24 cellular contexts compared by ENCODE assay signal in genomic region chr5:18216729-18217128, GRCh38.
"Had no signal": no experiment of that assay in that cellular context is flagged by ENCODE, and none has a peak within 500 bp of the region (broad histone marks: within the 10 kb centered on the region; RNA-seq: fewer than 3 reads in every experiment).

No MANE protein-coding gene starts in this region.

- DNase-seq: activated CD4-positive, alpha-beta memory T cell treated with anti-CD3 and anti-CD28 coated beads, Interleukin-2, amount 10 ng/mL, durations not matched to agents 7 days and 5 days; activated CD4-positive, alpha-beta T cell treated with anti-CD3 and anti-CD28 coated beads, Interleukin-2, amount 10 ng/mL, durations not matched to agents 24 days and 14 days; activated CD4-positive, CD25-positive, alpha-beta regulatory T cell treated with anti-CD3 and anti-CD28 coated beads, Interleukin-2, amount 50 U/mL, for 72 hours; activated CD8-positive, alpha-beta memory T cell treated with anti-CD3 and anti-CD28 coated beads, Interleukin-2, amount 50 U/mL, for 48 hours; activated gamma-delta T cell; activated naive CD4-positive, alpha-beta T cell treated with anti-CD3 and anti-CD28 coated beads, Interleukin-2, amount 10 ng/mL, durations not matched to agents 7 days and 5 days; activated naive CD8-positive, alpha-beta T cell treated with anti-CD3 and anti-CD28 coated beads, Interleukin-2, amount 10 ng/mL, durations not matched to agents 7 days and 5 days; activated T-cell treated with anti-CD3 and anti-CD28 coated beads, Interleukin-2, amount 50 U/mL, for 24 hours; cerebellar nuclear complex; colonic mucosa; effector memory CD4-positive, alpha-beta T cell; gastrocnemius medialis; hippocampal formation; left colon; midbrain; naive thymus-derived CD8-positive, alpha-beta T cell; nucleus accumbens; pancreas; psoas muscle; stimulated activated CD4-positive, alpha-beta T cell treated with anti-CD3 and anti-CD28 coated beads, Interleukin-15, amount 100 ng/mL, for 24 hours; stimulated activated CD4-positive, alpha-beta T cell treated with anti-CD3 and anti-CD28 coated beads, Interleukin-2, amount 100 ng/mL, for 24 hours; stimulated activated naive B cell treated with anti-CD40 and anti-IgM and Interleukin-4, amounts not matched to agents 10 μg/mL and 1 μg/mL and 100 μg/mL, for 72 hours; T-helper 17 cell; tibial artery had no signal

- ATAC-seq: gastrocnemius medialis; left colon; naive thymus-derived CD8-positive, alpha-beta T cell; pancreas; psoas muscle; stimulated activated naive B cell treated with anti-CD40 and anti-IgM and Interleukin-4, amounts not matched to agents 10 μg/mL and 1 μg/mL and 100 μg/mL, for 72 hours; T-helper 17 cell had no signal
